27 cellular contexts compared by ENCODE assay signal in genomic region chr1:201366696-201367095, GRCh38. TPM values are rescaled to one million over a fixed set of nuclear protein-coding genes. Genes with fewer than 3 reads are reported as not detected.
DNase-seq lines count a peak whose midpoint lies in the region; ATAC-seq, FAIRE-seq and TF ChIP-seq lines count a peak whose summit lies in the region.
"Had no signal": no experiment of that assay in that cellular context is flagged by ENCODE, and none has a peak within 500 bp of the region (broad histone marks: within the 10 kb centered on the region; RNA-seq: fewer than 3 reads in every experiment).

No MANE protein-coding gene starts in this region.

- no peaks in the 10 kb centered on the region for H4K20me1 ChIP-seq in osteoblast (ENCODE audit: insufficient read depth, low read length)

- in situ Hi-C loops in KBM-7 (cut with MboI; ENCODE audit: low pct_unique_long_range_greater_than_20kb, low sequenced_read_pairs): no loop called here

- no peak for TF ChIP-seq CTCF in cardiac muscle cell (IDR thresholded peaks at IDR 0.05; ENCODE audit: low read depth, low read length)
- no peak for TF ChIP-seq CTCF in kidney (IDR thresholded peaks at IDR 0.05; ENCODE audit: borderline replicate concordance, extremely low read depth, insufficient read depth)
- TF ChIP-seq CTCF in osteoblast (IDR thresholded peaks at IDR 0.05; ENCODE audit: extremely low read depth, low read depth, low read length): no peak

- intact Hi-C loops in Right ventricle myocardium inferior (cut with DNase I): no loop called here
- intact Hi-C loops in left ventricle myocardium superior (cut with micrococcal nuclease): no loop called here
- intact Hi-C loops in kidney (cut with DNase I): no loop called here

- H3K36me3 ChIP-seq in cardiac muscle cell (peaks cover 97% of the 10 kb centered on the region), kidney (ENCODE audit: control insufficient read depth in 1 of 2, insufficient read depth in 2 of 2, low read length in 2 of 2) (no peaks in the 10 kb centered on the region), osteoblast (ENCODE audit: insufficient read depth, low read length) (no peaks in the 10 kb centered on the region)
- H3K36me3 ChIP-seq: BE2C; BLaER1 treated with 17β-estradiol and CSF1 and Interleukin-3, amounts not matched to agents 10 nM and 100 nM; HAP-1 had no signal

- no peak overlapping the region for H3K4me2 ChIP-seq in osteoblast (ENCODE audit: insufficient read depth, low read length)
- H3K4me2 ChIP-seq: A549, GM23338 had no signal

- H2AFZ ChIP-seq in osteoblast (ENCODE audit: low read length): no peak overlapping the region
- H2AFZ ChIP-seq: GM23338 had no signal

- H3K27ac ChIP-seq in cardiac muscle cell (peak overlapping the region; percentile 98), kidney (ENCODE audit: low read depth in 2 of 2, low read length in 2 of 2) (no peak overlapping the region), osteoblast (ENCODE audit: low read depth, low read length) (no peak overlapping the region)
- H3K27ac ChIP-seq: A549; BLaER1 treated with 17β-estradiol and CSF1 and Interleukin-3, amounts not matched to agents 10 nM and 100 nM had no signal

- no peaks in the 10 kb centered on the region for H3K79me2 ChIP-seq in osteoblast (ENCODE audit: insufficient read depth, low read length)

- DNase-seq in cardiac muscle cell (ENCODE audit: low read depth in 1 of 2, low spot score in 1 of 2) (no peak), Right ventricle myocardium inferior (ENCODE audit: missing footprints) (no peak), left ventricle myocardium superior (peak; percentile 27), kidney (peak; percentile 18), osteoblast (ENCODE audit: insufficient read length, low spot score, missing footprints) (peak; percentile 8), KBM-7 (no peak), NCI-H82 treated with DMSO at 0.1 percent for 48 hours (lab: John Stamatoyannopoulos, UW; ENCODE audit: unreplicated experiment) (no peak)
- DNase-seq: 8988T; ACHN; AML-193; BE2C; CD4-positive, alpha-beta T cell; CD8-positive, alpha-beta memory T cell; DMS 273 treated with DMSO at 0.1 percent for 48 hours; DMS79; EL; GDM1; HFFc6 had no signal

- H3K9ac ChIP-seq in kidney (ENCODE audit: low read length in 2 of 2): no peak overlapping the region
- H3K9ac ChIP-seq: BLaER1 treated with 17β-estradiol and CSF1 and Interleukin-3, amounts not matched to agents 10 nM and 100 nM had no signal

- H3K9me3 ChIP-seq in cardiac muscle cell (ENCODE audit: low read depth): no peaks in the 10 kb centered on the region
- no peaks in the 10 kb centered on the region for H3K9me3 ChIP-seq in kidney (ENCODE audit: control insufficient read depth in 1 of 2, low read length in 2 of 2)
- H3K9me3 ChIP-seq in osteoblast (ENCODE audit: low read depth, low read length): no peaks in the 10 kb centered on the region
- H3K9me3 ChIP-seq: A549; BE2C; BLaER1 treated with 17β-estradiol and CSF1 and Interleukin-3, amounts not matched to agents 10 nM and 100 nM; HAP-1 had no signal

- H3K4me3 ChIP-seq in cardiac muscle cell: no peak overlapping the region
- no peak overlapping the region for H3K4me3 ChIP-seq in kidney (ENCODE audit: low read length in 2 of 2)
- no peak overlapping the region for H3K4me3 ChIP-seq in osteoblast (ENCODE audit: insufficient read depth, low read length)
- H3K4me3 ChIP-seq: A549; BLaER1 treated with 17β-estradiol and CSF1 and Interleukin-3, amounts not matched to agents 10 nM and 100 nM; GM12878; GM23338; HAP-1 had no signal

- FAIRE-seq in kidney (lab: Jason Lieb, UNC): no peak
- FAIRE-seq: A549, D721Med, GM12878, GM19239 had no signal

- H3K4me1 ChIP-seq in cardiac muscle cell (ENCODE audit: low read depth) (peaks cover 17% of the 10 kb centered on the region), kidney (ENCODE audit: control insufficient read depth in 1 of 2, insufficient read depth in 1 of 2, low read depth in 1 of 2, low read length in 2 of 2) (no peaks in the 10 kb centered on the region), osteoblast (ENCODE audit: insufficient read depth, low read length) (no peaks in the 10 kb centered on the region)
- H3K4me1 ChIP-seq: A549, HAP-1 had no signal

- ATAC-seq in Right ventricle myocardium inferior (no peak), left ventricle myocardium superior (peak; percentile 1)
- ATAC-seq: A549, GM12878, GM23338 had no signal

- H3K27me3 ChIP-seq in cardiac muscle cell (no peaks in the 10 kb centered on the region), osteoblast (ENCODE audit: insufficient read depth, low read length) (peaks cover 64% of the 10 kb centered on the region)
- H3K27me3 ChIP-seq: BE2C; BLaER1 treated with 17β-estradiol and CSF1 and Interleukin-3, amounts not matched to agents 10 nM and 100 nM had no signal

RNA-seq across cellular contexts. Expression of gene TNNT2, which starts 10.8 kb away (rescaled TPM):
- total RNA-seq in cardiac muscle cell (4,623 and 7,232 TPM in 2 replicates), Right ventricle myocardium inferior (9,445 TPM), left ventricle myocardium superior (10,350 TPM), kidney (2.1 TPM), osteoblast (not detected in 2 replicates)
- polyA plus RNA-seq in cardiac muscle cell (7,307 and 9,291 TPM in 2 replicates), kidney (ENCODE audit: insufficient read depth, low read depth, low replicate concordance) (117 TPM)
- total RNA-seq: CD4-positive, alpha-beta T cell; CD8-positive, alpha-beta memory T cell; GM12878; H4; HFFc6 had no signal
- polyA plus RNA-seq: CD14-positive monocyte; CD8-positive, alpha-beta memory T cell had no signal

RNA-seq across cellular contexts. Expression of gene LAD1, which starts 32.4 kb away (rescaled TPM):
- total RNA-seq in cardiac muscle cell (8.4 and 12.6 TPM in 2 replicates), Right ventricle myocardium inferior (2.4 TPM), left ventricle myocardium superior (2.2 TPM), kidney (72.6 TPM), osteoblast (not detected in 2 replicates)
- polyA plus RNA-seq in cardiac muscle cell (8.2 and 9.5 TPM in 2 replicates), kidney (ENCODE audit: insufficient read depth, low read depth, low replicate concordance) (70.7 TPM)
- total RNA-seq: CD4-positive, alpha-beta T cell; CD8-positive, alpha-beta memory T cell; H4; HFFc6 had no signal
- polyA plus RNA-seq: CD14-positive monocyte; CD8-positive, alpha-beta memory T cell had no signal

RNA-seq across cellular contexts. Expression of gene TNNI1, which starts 54.8 kb away (rescaled TPM):
- 4,949 and 6,023 TPM in 2 replicates for total RNA-seq in cardiac muscle cell
- 6,427 and 7,117 TPM in 2 replicates for polyA plus RNA-seq in cardiac muscle cell
- total RNA-seq in Right ventricle myocardium inferior: 1.4 TPM
- total RNA-seq in left ventricle myocardium superior: 1.1 TPM
- total RNA-seq in kidney: not detected
- 17.7 TPM for polyA plus RNA-seq in kidney (ENCODE audit: insufficient read depth, low read depth, low replicate concordance)
- not detected in 2 replicates for total RNA-seq in osteoblast
- total RNA-seq: CD4-positive, alpha-beta T cell; CD8-positive, alpha-beta memory T cell; GM12878; GM23338; H4; HFFc6 had no signal
- polyA plus RNA-seq: A549; CD14-positive monocyte; CD8-positive, alpha-beta memory T cell had no signal

Comparison
In these comparisons a context has a peak if more than half of its experiments do, and no peak if none do; other contexts are left out.
1. DNase-seq: peak in left ventricle myocardium superior (single experiment), kidney (single experiment) and osteoblast (single experiment); none in cardiac muscle cell (0 of 2), Right ventricle myocardium inferior (single experiment), KBM-7 (single experiment) and NCI-H82 treated with DMSO at 0.1 percent for 48 hours (single experiment).
2. RNA of gene TNNI1, which starts 54.8 kb away (total RNA-seq): 4,949 to 6,023 TPM in cardiac muscle cell; 1.4 TPM in Right ventricle myocardium inferior (single experiment), 1.1 TPM in left ventricle myocardium superior (single experiment), not detected in kidney (single experiment) and not detected in osteoblast; every median in the first group is over 1,000 times any median in the second.
3. RNA of gene TNNT2, which starts 10.8 kb away (total RNA-seq): 10,350 TPM in left ventricle myocardium superior (single experiment), 9,445 TPM in Right ventricle myocardium inferior (single experiment) and 4,623 to 7,232 TPM in cardiac muscle cell; 2.1 TPM in kidney (single experiment) and not detected in osteoblast; every median in the first group is over 1,000 times any median in the second.